Comparison of ENCODE assay signal across 1 cellular context in the genomic region with DNA sequence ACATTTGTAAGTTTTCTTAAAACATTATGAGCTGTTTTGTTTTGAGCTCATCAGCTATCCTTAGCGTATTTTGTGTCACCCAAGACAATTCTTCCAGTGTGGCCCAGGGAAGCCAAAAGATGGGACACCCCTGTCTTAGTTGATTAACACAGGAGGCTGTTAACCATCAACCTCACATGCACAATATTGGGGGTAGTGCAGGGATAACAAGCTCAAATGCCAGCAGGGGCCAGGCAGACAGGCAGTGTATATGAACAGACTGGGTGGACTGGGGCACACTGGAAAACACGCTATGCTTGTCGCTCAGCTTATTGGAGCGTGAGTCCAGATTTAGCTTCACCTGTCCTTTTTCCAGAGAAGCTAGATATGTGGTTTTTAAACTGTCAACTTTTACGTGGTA.
TF ChIP-seq lines count a peak whose summit lies in the region.

No MANE protein-coding gene starts in this region.

TF ChIP-seq in IMR-90, 13 proteins besides CTCF, POLR2A, EP300 and RAD21:
- TF ChIP-seq MAZ (IDR thresholded peaks at IDR 0.05; ENCODE audit: borderline replicate concordance, low read depth, low read length), result no peak
